In the genomic region with DNA sequence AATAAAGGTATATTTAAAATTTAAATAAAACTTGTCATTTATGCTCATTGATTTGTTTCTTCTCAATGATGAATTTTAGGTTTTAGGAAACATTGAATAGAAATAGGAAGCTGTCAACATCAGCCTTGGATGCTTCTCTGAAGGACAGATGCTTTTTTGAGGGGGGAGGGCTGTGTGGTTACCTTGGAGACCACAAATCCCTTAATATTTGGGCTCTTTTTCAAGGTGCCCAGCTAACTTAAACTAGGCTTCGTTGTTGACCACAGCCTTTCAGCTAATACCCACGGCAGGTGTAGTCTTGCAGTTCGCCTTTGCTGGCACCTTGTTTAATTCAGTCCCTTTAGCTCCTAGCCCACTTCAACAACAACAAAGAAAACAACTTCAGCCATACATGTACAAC, we compare ENCODE assay signal across 22 cellular contexts. TPM values are rescaled to one million over a fixed set of nuclear protein-coding genes. Genes with fewer than 3 reads are reported as not detected.
"Had no signal": no experiment of that assay in that cellular context is flagged by ENCODE, and none has a peak within 500 bp of the region (broad histone marks: within the 10 kb centered on the region; RNA-seq: fewer than 3 reads in every experiment).

No MANE protein-coding gene starts in this region.

- H3K9me3 ChIP-seq: esophagus squamous epithelium, gastroesophageal sphincter, left ventricle myocardium inferior, stomach had no signal

- H2AFZ ChIP-seq: parathyroid adenoma had no signal

- FAIRE-seq: colon, kidney had no signal

- DNase-seq: esophagus squamous epithelium; foreskin fibroblast; glutamatergic neuron; kidney; left cardiac atrium; left ventricle myocardium inferior; mesenchymal stem cell; midbrain; occipital lobe; stimulated activated CD4-positive, alpha-beta T cell treated with anti-CD3 and anti-CD28 coated beads, Interleukin-2, amount 100 ng/mL, for 24 hours; stimulated activated naive CD4-positive, alpha-beta T cell; stomach; substantia nigra; trophoblast cell had no signal

- H3K4me3 ChIP-seq: esophagus squamous epithelium, gastroesophageal sphincter, left ventricle myocardium inferior, lung, stomach had no signal

- H3K27me3 ChIP-seq: gastroesophageal sphincter, stomach had no signal

- H3K9me3 Mint-ChIP-seq: dendritic cell treated with granulocyte-macrophage colony-stimulating factor and Interleukin-4, amounts not matched to agents 40 ng/mL and 50 ng/mL, for 4 days; nephron had no signal

- ATAC-seq: gastroesophageal sphincter, left cardiac atrium, sciatic nerve had no signal

- H3K4me3 Mint-ChIP-seq: dendritic cell treated with granulocyte-macrophage colony-stimulating factor and Interleukin-4, amounts not matched to agents 40 ng/mL and 50 ng/mL, for 4 days; nephron had no signal

- H3K4me1 ChIP-seq: esophagus squamous epithelium, gastroesophageal sphincter had no signal

- H3K27me3 Mint-ChIP-seq: dendritic cell treated with granulocyte-macrophage colony-stimulating factor and Interleukin-4, amounts not matched to agents 40 ng/mL and 50 ng/mL, for 4 days had no signal

- H3K27ac ChIP-seq: esophagus squamous epithelium, gastroesophageal sphincter, left ventricle myocardium inferior, parathyroid adenoma had no signal

- H3K27ac Mint-ChIP-seq: dendritic cell treated with granulocyte-macrophage colony-stimulating factor and Interleukin-4, amounts not matched to agents 40 ng/mL and 50 ng/mL, for 4 days; nephron had no signal

RNA-seq across cellular contexts. Expression of a gene that starts 22.5 kb away (rescaled TPM):
- total RNA-seq: epithelial cell of proximal tubule had no signal
